Comparison of ENCODE assay signal across 12 cellular contexts in genomic region chr3:146148468-146148931, GRCh38. TPM values are rescaled to one million over a fixed set of nuclear protein-coding genes. Genes with fewer than 3 reads are reported as not detected.
DNase-seq lines count a peak whose midpoint lies in the region; ATAC-seq and TF ChIP-seq lines count a peak whose summit lies in the region.
"Had no signal": no experiment of that assay in that cellular context is flagged by ENCODE, and none has a peak within 500 bp of the region (broad histone marks: within the 10 kb centered on the region; RNA-seq: fewer than 3 reads in every experiment).

No MANE protein-coding gene starts in this region.

- H3K4me1 ChIP-seq in gastroesophageal sphincter (peaks cover 5 to 94% (median 13%) of the 10 kb centered on the region in 3 donors), uterus (peaks cover 3 to 24% of the 10 kb centered on the region in 2 donors)

- DNase-seq in left cardiac atrium, result no peak
- DNase-seq in Right ventricle myocardium superior, result no peak
- DNase-seq in amniotic epithelial cell (ENCODE audit: low read depth), result peak; percentile 85
- no peak for DNase-seq in uterus
- DNase-seq in NCI-H526 treated with DMSO at 0.1 percent for 48 hours (lab: John Stamatoyannopoulos, UW), result no peak
- DNase-seq in A172 (ENCODE audit: low spot score), result no peak
- no peak for DNase-seq in NCI-H2196 treated with DMSO at 0.1 percent for 48 hours (lab: John Stamatoyannopoulos, UW; ENCODE audit: unreplicated experiment)
- DNase-seq: activated naive CD4-positive, alpha-beta T cell; AML-193; GDM1; naive B cell had no signal

- TF ChIP-seq POLR2A in gastroesophageal sphincter (IDR thresholded peaks at IDR 0.05) (no peak), uterus (IDR thresholded peaks at IDR 0.05) (no peak)

- H3K4me3 ChIP-seq in gastroesophageal sphincter, result no peak overlapping the region
- no peak overlapping the region for H3K4me3 ChIP-seq in uterus

- WGBS in gastroesophageal sphincter (ENCODE audit: low coverage in 1 of 2), 2 donors, result 35 to 39% methylated on average over 1 of the region's 1 CpG

- intact Hi-C loops in left cardiac atrium (cut with DNase I) (no loop called here), Right ventricle myocardium superior (cut with DNase I) (no loop called here), uterus (cut with DNase I; ENCODE audit: low total_unique reads) (no loop called here)

- peak; percentile 25 to 38 for ATAC-seq in left cardiac atrium
- ATAC-seq in Right ventricle myocardium superior (ENCODE audit: poor library complexity), result no peak
- no peak for ATAC-seq in gastroesophageal sphincter

- H3K9me3 ChIP-seq in gastroesophageal sphincter (no peaks in the 10 kb centered on the region), uterus (no peaks in the 10 kb centered on the region)

- TF ChIP-seq CTCF in gastroesophageal sphincter (IDR thresholded peaks at IDR 0.05), result peak; percentile 14 to 56 (median 41)
- peak; percentile 18 to 40 (median 32) for TF ChIP-seq CTCF in uterus (IDR thresholded peaks at IDR 0.05)

- no peaks in the 10 kb centered on the region for H3K36me3 ChIP-seq in gastroesophageal sphincter
- H3K36me3 ChIP-seq in uterus, result no peaks in the 10 kb centered on the region

- H3K27me3 ChIP-seq in gastroesophageal sphincter, result no peaks in the 10 kb centered on the region
- no peaks in the 10 kb centered on the region for H3K27me3 ChIP-seq in uterus

- TF ChIP-seq EP300 in gastroesophageal sphincter (IDR thresholded peaks at IDR 0.05), result no peak

- H3K27ac ChIP-seq in gastroesophageal sphincter (peak overlapping the region; percentile 56 to 98 (median 96)), uterus (peak overlapping the region in 1 of 2 donors; percentile 31)

RNA-seq across cellular contexts. Expression of gene PLOD2, which starts 12.5 kb away (rescaled TPM):
- total RNA-seq in left cardiac atrium (10 to 100 TPM; 35.7 to 39.0 TPM), Right ventricle myocardium superior (16.9 TPM), gastroesophageal sphincter (100 to 1,000 TPM in 2 of 4 donors, 10 to 100 TPM in 2; 55.1 to 100 (median 89.2) TPM), uterus (10 to 100 TPM; 23.5 to 83.2 (median 45.7) TPM)
- total RNA-seq in A172 (2014; rRNA removed; shearing (Covaris generic)), result 93.9 and 104 TPM in 2 replicates

Comparison
In these comparisons a context has a peak if more than half of its experiments do, and no peak if none do; other contexts are left out.
1. ATAC-seq: peak in left cardiac atrium (2 of 2); none in Right ventricle myocardium superior (single experiment) and gastroesophageal sphincter (single experiment).